15 cellular contexts compared by ENCODE assay signal in the genomic region with DNA sequence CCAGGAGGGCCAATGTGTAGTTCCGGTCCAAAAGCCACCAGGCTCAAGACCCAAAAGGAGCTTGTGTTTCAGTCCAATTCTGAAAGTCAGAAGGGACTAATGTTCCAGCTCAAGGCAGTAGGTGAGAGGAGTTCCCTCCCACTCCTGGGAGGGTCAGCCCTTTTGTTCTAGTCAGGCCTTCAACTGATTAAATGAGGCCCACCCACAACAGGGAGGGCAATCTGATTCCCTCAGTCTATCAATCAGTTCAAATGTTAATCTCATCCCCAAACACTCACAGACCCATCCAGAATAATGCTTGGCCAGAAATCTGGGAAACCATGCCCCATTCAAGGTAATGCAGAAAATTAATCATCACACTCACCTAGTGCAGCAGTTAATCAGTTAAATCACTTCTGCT. TPM values are rescaled to one million over a fixed set of nuclear protein-coding genes. Genes with fewer than 3 reads are reported as not detected.
DNase-seq lines count a peak whose midpoint lies in the region; ATAC-seq and TF ChIP-seq lines count a peak whose summit lies in the region.
"Had no signal": no experiment of that assay in that cellular context is flagged by ENCODE, and none has a peak within 500 bp of the region (broad histone marks: within the 10 kb centered on the region; RNA-seq: fewer than 3 reads in every experiment).

No MANE protein-coding gene starts in this region.

- peak overlapping the region; percentile 77 for H3K27ac Mint-ChIP-seq in central memory CD8-positive, alpha-beta T cell (ENCODE audit: low read depth)
- peak overlapping the region; percentile 78 for H3K27ac Mint-ChIP-seq in stimulated activated memory B cell treated with anti-CD40 and anti-IgM and Interleukin-4, amounts not matched to agents 10 μg/mL and 1 μg/mL and 100 μg/mL, for 72 hours
- no peak overlapping the region for H3K27ac Mint-ChIP-seq in progenitor cell of endocrine pancreas
- H3K27ac Mint-ChIP-seq: HFFc6 had no signal

- no peak overlapping the region for H2AFZ ChIP-seq in KMS-11 (ENCODE audit: low read depth)

- TF ChIP-seq CTCF in KMS-11 (conservative IDR thresholded peaks at IDR 0.05; ENCODE audit: low read depth, low read length) (no peak), progenitor cell of endocrine pancreas (IDR thresholded peaks at IDR 0.05; ENCODE audit: unreplicated experiment) (no peak)

- peak overlapping the region in 7 of 11 experiments; percentile 80 to 87 (median 85); a peak in 12 of 22 replicates for H3K4me2 ChIP-seq in BLaER1 treated with 17β-estradiol and CSF1 and Interleukin-3, amounts not matched to agents 10 nM and 100 nM
- H3K4me2 ChIP-seq in KMS-11 = peak overlapping the region; percentile 86; the same call in 1 of the 2 replicates

- H3K27me3 ChIP-seq in BLaER1 treated with 17β-estradiol and CSF1 and Interleukin-3, amounts not matched to agents 10 nM and 100 nM = no peaks in the 10 kb centered on the region
- H3K27me3 ChIP-seq in KMS-11 (ENCODE audit: insufficient read depth, low read depth) = no peaks in the 10 kb centered on the region
- H3K27me3 ChIP-seq: BE2C had no signal

- no peaks in the 10 kb centered on the region for H3K9me3 Mint-ChIP-seq in central memory CD8-positive, alpha-beta T cell
- no peaks in the 10 kb centered on the region for H3K9me3 Mint-ChIP-seq in stimulated activated memory B cell treated with anti-CD40 and anti-IgM and Interleukin-4, amounts not matched to agents 10 μg/mL and 1 μg/mL and 100 μg/mL, for 72 hours
- H3K9me3 Mint-ChIP-seq in progenitor cell of endocrine pancreas (ENCODE audit: low read depth) = no peaks in the 10 kb centered on the region
- H3K9me3 Mint-ChIP-seq: CD8-positive, alpha-beta memory T cell had no signal

- no peaks in the 10 kb centered on the region for H3K36me3 ChIP-seq in BLaER1 treated with 17β-estradiol and CSF1 and Interleukin-3, amounts not matched to agents 10 nM and 100 nM
- H3K36me3 ChIP-seq in KMS-11 (ENCODE audit: insufficient read depth) = no peaks in the 10 kb centered on the region
- H3K36me3 ChIP-seq: BE2C, HAP-1 had no signal

- H3K9me3 ChIP-seq in BLaER1 treated with 17β-estradiol and CSF1 and Interleukin-3, amounts not matched to agents 10 nM and 100 nM (replicated peaks in 1 of 11) = no peaks in the 10 kb centered on the region
- H3K9me3 ChIP-seq: BE2C, Caco-2, HAP-1 had no signal

- H3K4me3 Mint-ChIP-seq in central memory CD8-positive, alpha-beta T cell = no peak overlapping the region
- H3K4me3 Mint-ChIP-seq in stimulated activated memory B cell treated with anti-CD40 and anti-IgM and Interleukin-4, amounts not matched to agents 10 μg/mL and 1 μg/mL and 100 μg/mL, for 72 hours = no peak overlapping the region
- H3K4me3 Mint-ChIP-seq in progenitor cell of endocrine pancreas (ENCODE audit: low read depth) = no peak overlapping the region
- H3K4me3 Mint-ChIP-seq: CD8-positive, alpha-beta memory T cell; HFFc6 had no signal

- H3K9ac ChIP-seq in BLaER1 treated with 17β-estradiol and CSF1 and Interleukin-3, amounts not matched to agents 10 nM and 100 nM = 0 out of 22 replicates have a peak overlapping the region, but pooled peaks of 1 of the 11 experiments have one; percentile 77
- H3K9ac ChIP-seq in KMS-11 = no peak overlapping the region

- H3K4me3 ChIP-seq in BLaER1 treated with 17β-estradiol and CSF1 and Interleukin-3, amounts not matched to agents 10 nM and 100 nM = no peak overlapping the region
- no peak overlapping the region for H3K4me3 ChIP-seq in KMS-11 (IDR thresholded peaks at IDR 0.05; ENCODE audit: insufficient read depth, low read depth, low read length)
- H3K4me3 ChIP-seq: HAP-1 had no signal

- no peaks in the 10 kb centered on the region for H3K27me3 Mint-ChIP-seq in central memory CD8-positive, alpha-beta T cell
- no peaks in the 10 kb centered on the region for H3K27me3 Mint-ChIP-seq in stimulated activated memory B cell treated with anti-CD40 and anti-IgM and Interleukin-4, amounts not matched to agents 10 μg/mL and 1 μg/mL and 100 μg/mL, for 72 hours
- H3K27me3 Mint-ChIP-seq in progenitor cell of endocrine pancreas = peaks cover 1% of the 10 kb centered on the region
- H3K27me3 Mint-ChIP-seq: CD8-positive, alpha-beta memory T cell had no signal

- H3K79me2 ChIP-seq in KMS-11 (ENCODE audit: insufficient read depth, low read depth) = no peaks in the 10 kb centered on the region

- H3K4me1 Mint-ChIP-seq in central memory CD8-positive, alpha-beta T cell = peaks cover 25% of the 10 kb centered on the region
- H3K4me1 Mint-ChIP-seq in stimulated activated memory B cell treated with anti-CD40 and anti-IgM and Interleukin-4, amounts not matched to agents 10 μg/mL and 1 μg/mL and 100 μg/mL, for 72 hours = peaks cover 74% of the 10 kb centered on the region
- H3K4me1 Mint-ChIP-seq in progenitor cell of endocrine pancreas (ENCODE audit: low read depth) = no peaks in the 10 kb centered on the region

- no peaks in the 10 kb centered on the region for H4K20me1 ChIP-seq in BLaER1 treated with 17β-estradiol and CSF1 and Interleukin-3, amounts not matched to agents 10 nM and 100 nM
- H4K20me1 ChIP-seq in KMS-11 (ENCODE audit: insufficient read depth) = no peaks in the 10 kb centered on the region

- H3K36me3 Mint-ChIP-seq in central memory CD8-positive, alpha-beta T cell (ENCODE audit: insufficient read depth) = peaks cover 2% of the 10 kb centered on the region
- H3K36me3 Mint-ChIP-seq in stimulated activated memory B cell treated with anti-CD40 and anti-IgM and Interleukin-4, amounts not matched to agents 10 μg/mL and 1 μg/mL and 100 μg/mL, for 72 hours = no peaks in the 10 kb centered on the region
- no peaks in the 10 kb centered on the region for H3K36me3 Mint-ChIP-seq in progenitor cell of endocrine pancreas (ENCODE audit: insufficient read depth)

- no peak for ATAC-seq in central memory CD8-positive, alpha-beta T cell (replicated peaks; ENCODE audit: extremely low read depth, poor library complexity, severe bottlenecking)
- ATAC-seq in stimulated activated memory B cell treated with anti-CD40 and anti-IgM and Interleukin-4, amounts not matched to agents 10 μg/mL and 1 μg/mL and 100 μg/mL, for 72 hours = no peak
- no peak for ATAC-seq in GM19351 (IDR thresholded peaks at IDR 0.05; ENCODE audit: unreplicated experiment)
- ATAC-seq: HepG2 had no signal

- H3K27ac ChIP-seq in BLaER1 treated with 17β-estradiol and CSF1 and Interleukin-3, amounts not matched to agents 10 nM and 100 nM = peak overlapping the region in 9 of 11 experiments; percentile 34 to 87 (median 81); a peak in 12 of 22 replicates
- no peak overlapping the region for H3K27ac ChIP-seq in KMS-11

- H3K4me1 ChIP-seq in BLaER1 treated with 17β-estradiol and CSF1 and Interleukin-3, amounts not matched to agents 10 nM and 100 nM = peaks cover 63 to 98% (median 81%) of the 10 kb centered on the region in 10 experiments
- H3K4me1 ChIP-seq in KMS-11 (ENCODE audit: low read depth, poor library complexity, severe bottlenecking) = peaks cover 77% of the 10 kb centered on the region
- H3K4me1 ChIP-seq: BE2C, Caco-2, HAP-1 had no signal

- no peak for DNase-seq in central memory CD8-positive, alpha-beta T cell (ENCODE audit: low spot score in 2 of 2)
- no peak for DNase-seq in progenitor cell of endocrine pancreas (ENCODE audit: low spot score, unreplicated experiment)
- DNase-seq in OCI-M1 (lab: John Stamatoyannopoulos, UW) = no peak
- DNase-seq: BE2C; Caco-2; CD8-positive, alpha-beta memory T cell; DND-41; GDM1; HFFc6 had no signal

RNA-seq across cellular contexts. Expression of a gene that starts 35.8 kb away (rescaled TPM):
- total RNA-seq in progenitor cell of endocrine pancreas = 10.2 and 12.0 TPM in 2 replicates
- total RNA-seq: HFFc6 had no signal
